16 cellular contexts compared by ENCODE assay signal in genomic region chr14:30299915-30300314, GRCh38.
DNase-seq lines count a peak whose midpoint lies in the region; ATAC-seq and TF ChIP-seq lines count a peak whose summit lies in the region.
"Had no signal": no experiment of that assay in that cellular context is flagged by ENCODE, and none has a peak within 500 bp of the region (broad histone marks: within the 10 kb centered on the region; RNA-seq: fewer than 3 reads in every experiment).

No MANE protein-coding gene starts in this region.

- H3K4me3 Mint-ChIP-seq in endothelial cell (ENCODE audit: unreplicated experiment) (no peak overlapping the region), neural crest cell (no peak overlapping the region)
- H3K4me3 Mint-ChIP-seq: CD4-positive, alpha-beta T cell had no signal

- no peak for TF ChIP-seq CTCF in endothelial cell (IDR thresholded peaks at IDR 0.05; ENCODE audit: unreplicated experiment)
- TF ChIP-seq CTCF in neural crest cell (conservative IDR thresholded peaks at IDR 0.05) = no peak

- peak overlapping the region; percentile 92 for H3K27ac Mint-ChIP-seq in endothelial cell (ENCODE audit: unreplicated experiment)
- peak overlapping the region; percentile 69 for H3K27ac Mint-ChIP-seq in neural crest cell (ENCODE audit: unreplicated experiment)
- H3K27ac Mint-ChIP-seq: CD4-positive, alpha-beta T cell had no signal

- no peaks in the 10 kb centered on the region for H3K27me3 Mint-ChIP-seq in endothelial cell (ENCODE audit: unreplicated experiment)
- H3K27me3 Mint-ChIP-seq in neural crest cell (ENCODE audit: low read depth) = no peaks in the 10 kb centered on the region

- H3K4me1 Mint-ChIP-seq in endothelial cell (ENCODE audit: unreplicated experiment) = peaks cover 12% of the 10 kb centered on the region
- peaks cover 16% of the 10 kb centered on the region for H3K4me1 Mint-ChIP-seq in neural crest cell

- no peaks in the 10 kb centered on the region for H3K36me3 Mint-ChIP-seq in endothelial cell (ENCODE audit: low read depth, unreplicated experiment)
- H3K36me3 Mint-ChIP-seq in neural crest cell (ENCODE audit: low read depth) = no peaks in the 10 kb centered on the region

- ATAC-seq in HG02798 (IDR thresholded peaks at IDR 0.05; ENCODE audit: poor library complexity, unreplicated experiment) = no peak
- ATAC-seq: A549, SK-N-SH treated with all-trans-retinoic acid at 6 μM for 48 hours had no signal

- H3K9me3 Mint-ChIP-seq in endothelial cell (ENCODE audit: unreplicated experiment) (no peaks in the 10 kb centered on the region), neural crest cell (no peaks in the 10 kb centered on the region)
- H3K9me3 Mint-ChIP-seq: CD4-positive, alpha-beta T cell had no signal

- in situ Hi-C loops in KBM-7 (cut with MboI; ENCODE audit: low pct_unique_long_range_greater_than_20kb, low sequenced_read_pairs) = no loop called here

- DNase-seq in HT1080 (ENCODE audit: low read depth) (peak; percentile 5), NCI-H69 (lab: John Stamatoyannopoulos, UW) (peak; percentile 18), endothelial cell (ENCODE audit: low spot score) (no peak), neural crest cell (ENCODE audit: low read depth, low spot score) (no peak), NCI-H748 treated with DMSO at 0.1 percent for 48 hours (lab: John Stamatoyannopoulos, UW) (no peak), middle frontal gyrus (ENCODE audit: extremely low spot score, low spot score) (no peak), KBM-7 (no peak)
- DNase-seq: Caco-2; CD4-positive, alpha-beta T cell; GF-D8; NCI-H187; NCI-H2171; SHP77 treated with DMSO at 0.1 percent for 48 hours had no signal

Comparison
In these comparisons a context has a peak if more than half of its experiments do, and no peak if none do; other contexts are left out.
1. DNase-seq: peak in HT1080 (single experiment) and NCI-H69 (single experiment); none in endothelial cell (single experiment), neural crest cell (single experiment), NCI-H748 treated with DMSO at 0.1 percent for 48 hours (single experiment), middle frontal gyrus (single experiment) and KBM-7 (single experiment).